21 cellular contexts compared by ENCODE assay signal in the genomic region with DNA sequence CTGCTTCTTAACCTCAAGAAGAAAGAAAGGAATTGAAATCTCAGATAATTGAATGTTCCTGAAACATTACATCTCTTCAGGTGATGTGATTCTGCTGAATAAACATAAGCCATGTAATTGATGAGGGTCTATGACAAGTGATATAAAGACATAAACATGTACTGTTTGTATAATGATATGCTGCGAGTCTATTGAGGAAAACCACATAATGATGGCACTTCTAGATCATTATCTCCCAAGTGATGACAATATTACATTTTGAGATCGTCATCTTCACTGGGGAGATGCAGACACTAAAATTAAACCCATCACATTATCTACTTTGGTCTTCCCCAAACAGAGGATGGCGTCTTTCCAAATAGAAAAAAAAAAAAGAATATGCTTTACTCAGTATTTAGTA. TPM values are rescaled to one million over a fixed set of nuclear protein-coding genes. Genes with fewer than 3 reads are reported as not detected.
DNase-seq lines count a peak whose midpoint lies in the region; ATAC-seq, FAIRE-seq and TF ChIP-seq lines count a peak whose summit lies in the region.
"Had no signal": no experiment of that assay in that cellular context is flagged by ENCODE, and none has a peak within 500 bp of the region (broad histone marks: within the 10 kb centered on the region; RNA-seq: fewer than 3 reads in every experiment).

No MANE protein-coding gene starts in this region.

- no peaks in the 10 kb centered on the region for H3K4me1 ChIP-seq in muscle layer of duodenum (ENCODE audit: control insufficient read depth in 1 of 2, insufficient read depth in 2 of 2, low read length in 2 of 2)
- H3K4me1 ChIP-seq: gastroesophageal sphincter had no signal

- H3K4me3 Mint-ChIP-seq in T-cell = no peak overlapping the region
- H3K4me3 Mint-ChIP-seq: activated naive CD8-positive, alpha-beta T cell treated with anti-CD3 and anti-CD28 coated beads, Interleukin-2, amount 10 ng/mL, durations not matched to agents 7 days and 5 days; CD4-positive, CD25-positive, alpha-beta regulatory T cell; stimulated activated naive CD8-positive, alpha-beta T cell treated with anti-CD3 and anti-CD28 coated beads, Interleukin-15, Interleukin-2, amounts not matched to agents 100 ng/mL and 50 ng/mL, for 24 hours; WTC11 had no signal

- peaks cover 5 to 20% of the 10 kb centered on the region in 2 donors for H3K27me3 Mint-ChIP-seq in T-cell

- no peak for TF ChIP-seq POLR2A in H54 (IDR thresholded peaks at IDR 0.05; ENCODE audit: low read depth, low read length)
- TF ChIP-seq POLR2A in erythroblast (IDR thresholded peaks at IDR 0.05; ENCODE audit: low read length) = no peak

- no peaks in the 10 kb centered on the region for H3K36me3 Mint-ChIP-seq in T-cell
- H3K36me3 Mint-ChIP-seq: activated naive CD8-positive, alpha-beta T cell treated with anti-CD3 and anti-CD28 coated beads, Interleukin-2, amount 10 ng/mL, durations not matched to agents 7 days and 5 days; CD4-positive, CD25-positive, alpha-beta regulatory T cell; WTC11 had no signal

- POLR2A ChIA-PET in T-cell (lab: Charles Lee) = no interaction called here

- no peak overlapping the region for H3K27ac Mint-ChIP-seq in T-cell
- H3K27ac Mint-ChIP-seq: activated naive CD8-positive, alpha-beta T cell treated with anti-CD3 and anti-CD28 coated beads, Interleukin-2, amount 10 ng/mL, durations not matched to agents 7 days and 5 days; CD4-positive, CD25-positive, alpha-beta regulatory T cell; stimulated activated naive CD8-positive, alpha-beta T cell treated with anti-CD3 and anti-CD28 coated beads, Interleukin-15, Interleukin-2, amounts not matched to agents 100 ng/mL and 50 ng/mL, for 24 hours; WTC11 had no signal

- H3K4me1 Mint-ChIP-seq in T-cell = no peaks in the 10 kb centered on the region
- H3K4me1 Mint-ChIP-seq: activated naive CD8-positive, alpha-beta T cell treated with anti-CD3 and anti-CD28 coated beads, Interleukin-2, amount 10 ng/mL, durations not matched to agents 7 days and 5 days; CD4-positive, CD25-positive, alpha-beta regulatory T cell had no signal

- H3K36me3 ChIP-seq in muscle layer of duodenum (ENCODE audit: control insufficient read depth in 1 of 2, insufficient read depth in 2 of 2, low read length in 2 of 2) = no peaks in the 10 kb centered on the region
- H3K36me3 ChIP-seq: gastroesophageal sphincter had no signal

- peak; percentile 50 for FAIRE-seq in H54 (lab: Jason Lieb, UNC)
- FAIRE-seq: keratinocyte had no signal

- no peaks in the 10 kb centered on the region for H3K9me3 Mint-ChIP-seq in T-cell
- H3K9me3 Mint-ChIP-seq: activated naive CD8-positive, alpha-beta T cell treated with anti-CD3 and anti-CD28 coated beads, Interleukin-2, amount 10 ng/mL, durations not matched to agents 7 days and 5 days; CD4-positive, CD25-positive, alpha-beta regulatory T cell; stimulated activated naive CD8-positive, alpha-beta T cell treated with anti-CD3 and anti-CD28 coated beads, Interleukin-15, Interleukin-2, amounts not matched to agents 100 ng/mL and 50 ng/mL, for 24 hours; WTC11 had no signal

- peak overlapping the region; percentile 93 for H3K27ac ChIP-seq in 22Rv1
- peak overlapping the region; percentile 39 for H3K27ac ChIP-seq in muscle layer of duodenum (ENCODE audit: low read length)
- H3K27ac ChIP-seq: HL-60 had no signal

- CTCF ChIA-PET in T-cell (lab: Charles Lee) = no interaction called here

- no peak for ATAC-seq in T-cell (replicated peaks in 1 of 4)
- ATAC-seq: gastroesophageal sphincter, WTC11 had no signal

- H3K27me3 ChIP-seq in muscle layer of duodenum (ENCODE audit: low read depth, low read length) = no peaks in the 10 kb centered on the region

- H3K9me3 ChIP-seq in muscle layer of duodenum (ENCODE audit: control insufficient read depth in 1 of 2, low read length in 2 of 2) = no peaks in the 10 kb centered on the region
- H3K9me3 ChIP-seq: gastroesophageal sphincter had no signal

- DNase-seq in H54 (ENCODE audit: insufficient read length, low spot score) (no peak), NCI-H748 (lab: John Stamatoyannopoulos, UW; ENCODE audit: unreplicated experiment) (peak; percentile 80), erythroblast (lab: John Stamatoyannopoulos, UW) (no peak), NCI-H82 treated with DMSO at 0.1 percent for 48 hours (lab: John Stamatoyannopoulos, UW; ENCODE audit: unreplicated experiment) (no peak), T-cell (no peak)
- no peak for DNase-seq in activated CD8-positive, alpha-beta memory T cell treated with anti-CD3 and anti-CD28 coated beads for 24 hours
- DNase-seq: activated CD4-positive, alpha-beta T cell treated with anti-CD3 and anti-CD28 coated beads, Interleukin-2, amount 50 U/mL, for 4 hours; activated naive CD8-positive, alpha-beta T cell treated with anti-CD3 and anti-CD28 coated beads, Interleukin-2, amount 10 ng/mL, durations not matched to agents 7 days and 5 days; CD4-positive, CD25-positive, alpha-beta regulatory T cell; GOT3; mammary epithelial cell; NCI-H1092; NCI-H446; stimulated activated CD4-positive, alpha-beta T cell treated with anti-CD3 and anti-CD28 coated beads, Interleukin-12 subunit alpha, Interleukin-12 subunit beta, amount 100 ng/mL, for 4 hours had no signal

- no peak for TF ChIP-seq CTCF in 22Rv1 (IDR thresholded peaks at IDR 0.05)

- no peak overlapping the region for H3K4me3 ChIP-seq in muscle layer of duodenum (ENCODE audit: low read depth in 1 of 2, low read length in 2 of 2)

RNA-seq across cellular contexts. Expression of gene PTPRB, which starts 0.5 kb away (rescaled TPM):
- total RNA-seq in T-cell = under 1 TPM in 4 of 5 donors, not detected in 1; 0.06 to 0.30 (median 0.16) TPM
- total RNA-seq: activated naive CD8-positive, alpha-beta T cell treated with anti-CD3 and anti-CD28 coated beads, Interleukin-2, amount 10 ng/mL, durations not matched to agents 7 days and 5 days; CD4-positive, CD25-positive, alpha-beta regulatory T cell had no signal
